In genomic region chr15:70789213-70789612, GRCh38 we compare ENCODE assay signal across 29 cellular contexts. TPM values are rescaled to one million over a fixed set of nuclear protein-coding genes. Genes with fewer than 3 reads are reported as not detected.
DNase-seq lines count a peak whose midpoint lies in the region; ATAC-seq, FAIRE-seq and TF ChIP-seq lines count a peak whose summit lies in the region.
"Had no signal": no experiment of that assay in that cellular context is flagged by ENCODE, and none has a peak within 500 bp of the region (broad histone marks: within the 10 kb centered on the region; RNA-seq: fewer than 3 reads in every experiment).

No MANE protein-coding gene starts in this region.

- peaks cover 85% of the 10 kb centered on the region for H3K4me1 Mint-ChIP-seq in HFFc6 (ENCODE audit: low read depth)
- peaks cover 35% of the 10 kb centered on the region for H3K4me1 Mint-ChIP-seq in astrocyte (ENCODE audit: low read depth, unreplicated experiment)
- peaks cover 3% of the 10 kb centered on the region for H3K4me1 Mint-ChIP-seq in activated CD8-positive, alpha-beta T cell treated with anti-CD3 and anti-CD28 coated beads, Interleukin-2, amount 10 ng/mL, durations not matched to agents 7 days and 5 days (ENCODE audit: low read depth)
- no peaks in the 10 kb centered on the region for H3K4me1 Mint-ChIP-seq in activated CD4-positive, alpha-beta T cell treated with anti-CD3 and anti-CD28 coated beads, Interleukin-2, amount 10 ng/mL, durations not matched to agents 7 days and 5 days
- H3K4me1 Mint-ChIP-seq: activated CD8-positive, alpha-beta memory T cell treated with anti-CD3 and anti-CD28 coated beads, Interleukin-2, amount 10 ng/mL, durations not matched to agents 7 days and 5 days; activated naive CD4-positive, alpha-beta T cell treated with anti-CD3 and anti-CD28 coated beads, Interleukin-2, amount 10 ng/mL, durations not matched to agents 7 days and 5 days; naive B cell had no signal

- 24% methylated on average over 4 of the region's 4 CpGs for WGBS in A549 (ENCODE audit: missing lambda C conversion rate)
- WGBS in hepatocyte (ENCODE audit: low lambda C conversion rate, missing lambda C conversion rate), result 50% methylated on average over 4 of the region's 4 CpGs
- WGBS in suprapubic skin, result 67% methylated on average over 4 of the region's 4 CpGs

- no peaks in the 10 kb centered on the region for H3K9me3 Mint-ChIP-seq in HFFc6
- H3K9me3 Mint-ChIP-seq in astrocyte (ENCODE audit: unreplicated experiment), result no peaks in the 10 kb centered on the region
- no peaks in the 10 kb centered on the region for H3K9me3 Mint-ChIP-seq in activated CD8-positive, alpha-beta T cell treated with anti-CD3 and anti-CD28 coated beads, Interleukin-2, amount 10 ng/mL, durations not matched to agents 7 days and 5 days (ENCODE audit: insufficient read depth)
- no peaks in the 10 kb centered on the region for H3K9me3 Mint-ChIP-seq in activated CD4-positive, alpha-beta T cell treated with anti-CD3 and anti-CD28 coated beads, Interleukin-2, amount 10 ng/mL, durations not matched to agents 7 days and 5 days
- H3K9me3 Mint-ChIP-seq: activated naive CD4-positive, alpha-beta T cell treated with anti-CD3 and anti-CD28 coated beads, Interleukin-2, amount 10 ng/mL, durations not matched to agents 7 days and 5 days; dendritic cell treated with granulocyte-macrophage colony-stimulating factor and Interleukin-4, amounts not matched to agents 40 ng/mL and 50 ng/mL, for 4 days; naive B cell; T-helper 1 cell treated with Interleukin-12 subunit alpha and Interleukin-12 subunit beta and Interleukin-4 antibody, amounts not matched to agents 30 μg/mL and 1 μg/mL, for 36 hours had no signal

- H3K9me2 ChIP-seq in hepatocyte (replicated peaks; ENCODE audit: insufficient read depth), result no peaks in the 10 kb centered on the region

- peak overlapping the region; percentile 30 for H3K9ac ChIP-seq in astrocyte (ENCODE audit: low read length)
- H3K9ac ChIP-seq: BLaER1 had no signal

- H3K4me3 Mint-ChIP-seq in HFFc6 (peak overlapping the region; percentile 68), astrocyte (ENCODE audit: unreplicated experiment) (no peak overlapping the region)
- H3K4me3 Mint-ChIP-seq in activated CD8-positive, alpha-beta T cell treated with anti-CD3 and anti-CD28 coated beads, Interleukin-2, amount 10 ng/mL, durations not matched to agents 7 days and 5 days, result no peak overlapping the region
- H3K4me3 Mint-ChIP-seq in activated CD4-positive, alpha-beta T cell treated with anti-CD3 and anti-CD28 coated beads, Interleukin-2, amount 10 ng/mL, durations not matched to agents 7 days and 5 days, result no peak overlapping the region
- H3K4me3 Mint-ChIP-seq: activated CD8-positive, alpha-beta memory T cell treated with anti-CD3 and anti-CD28 coated beads, Interleukin-2, amount 10 ng/mL, durations not matched to agents 7 days and 5 days; activated naive CD4-positive, alpha-beta T cell treated with anti-CD3 and anti-CD28 coated beads, Interleukin-2, amount 10 ng/mL, durations not matched to agents 7 days and 5 days; dendritic cell treated with granulocyte-macrophage colony-stimulating factor and Interleukin-4, amounts not matched to agents 40 ng/mL and 50 ng/mL, for 4 days; T-helper 1 cell treated with Interleukin-12 subunit alpha and Interleukin-12 subunit beta and Interleukin-4 antibody, amounts not matched to agents 30 μg/mL and 1 μg/mL, for 36 hours had no signal

- no peak for TF ChIP-seq POLR2A in A549 (IDR thresholded peaks at IDR 0.05; ENCODE audit: low read length)
- no peak for TF ChIP-seq POLR2A in suprapubic skin (IDR thresholded peaks at IDR 0.05)

- H3K9me3 ChIP-seq in A549, result no peaks in the 10 kb centered on the region
- H3K9me3 ChIP-seq in astrocyte (ENCODE audit: insufficient read depth, low read depth, low read length), result no peaks in the 10 kb centered on the region
- H3K9me3 ChIP-seq in hepatocyte (ENCODE audit: low read depth), result no peaks in the 10 kb centered on the region
- no peaks in the 10 kb centered on the region for H3K9me3 ChIP-seq in suprapubic skin
- H3K9me3 ChIP-seq: BLaER1, HAP-1, heart left ventricle, psoas muscle, upper lobe of right lung had no signal

- H3K27me3 Mint-ChIP-seq in HFFc6 (ENCODE audit: insufficient read depth) (no peaks in the 10 kb centered on the region; the same call in 1 of the 2 replicates), astrocyte (ENCODE audit: low read depth, unreplicated experiment) (no peaks in the 10 kb centered on the region)
- H3K27me3 Mint-ChIP-seq in activated CD8-positive, alpha-beta T cell treated with anti-CD3 and anti-CD28 coated beads, Interleukin-2, amount 10 ng/mL, durations not matched to agents 7 days and 5 days (ENCODE audit: low read depth), result peaks cover 11% of the 10 kb centered on the region
- peaks cover 14% of the 10 kb centered on the region for H3K27me3 Mint-ChIP-seq in activated CD4-positive, alpha-beta T cell treated with anti-CD3 and anti-CD28 coated beads, Interleukin-2, amount 10 ng/mL, durations not matched to agents 7 days and 5 days

- H3K4me3 ChIP-seq in A549 (no peak overlapping the region), astrocyte (ENCODE audit: insufficient read depth, low read depth, low read length) (no peak overlapping the region), hepatocyte (no peak overlapping the region), suprapubic skin (no peak overlapping the region)
- H3K4me3 ChIP-seq: BLaER1, cardiac muscle cell, HAP-1, heart left ventricle, psoas muscle, SJSA1, upper lobe of right lung had no signal

- TF ChIP-seq EP300 in A549 (IDR thresholded peaks at IDR 0.05) (no peak), suprapubic skin (IDR thresholded peaks at IDR 0.05) (no peak)

- POLR2A ChIA-PET in A549 (lab: Yijun Ruan, JAX), result interaction anchor here (0.6 to 1.1 kb wide), 4 partner anchors 12 to 892 kb away, joined by 3 to 5 read pairs (median 3); no protein-coding TSS in a partner anchor
- POLR2A ChIA-PET in activated CD8-positive, alpha-beta T cell treated with anti-CD3 and anti-CD28 coated beads, Interleukin-2, amount 10 ng/mL, durations not matched to agents 7 days and 5 days (lab: Charles Lee), result no interaction called here
- POLR2A ChIA-PET in activated CD4-positive, alpha-beta T cell treated with anti-CD3 and anti-CD28 coated beads, Interleukin-2, amount 10 ng/mL, durations not matched to agents 7 days and 5 days (lab: Charles Lee), result no interaction called here

- H3K27me3 ChIP-seq in astrocyte (ENCODE audit: insufficient read depth, low read length) (no peaks in the 10 kb centered on the region), hepatocyte (no peaks in the 10 kb centered on the region), suprapubic skin (no peaks in the 10 kb centered on the region)
- H3K27me3 ChIP-seq: BLaER1, cardiac muscle cell, heart left ventricle, SJSA1 had no signal

- peak; percentile 29 to 39; a peak in 3 of 5 replicates for TF ChIP-seq RAD21 in A549 (conservative IDR thresholded peaks at IDR 0.05 in 1 of 2, IDR thresholded peaks at IDR 0.05 in 1 of 2)

- no peak overlapping the region for H2AFZ ChIP-seq in astrocyte (ENCODE audit: low read depth, low read length)
- H2AFZ ChIP-seq in hepatocyte, result no peak overlapping the region

- CTCF ChIA-PET in A549 (lab: Yijun Ruan, JAX), result interaction anchor here (0.6 to 15.4 kb wide), 8 partner anchors 11 to 1309 kb away, joined by 3 to 274 read pairs (median 4); partner anchors contain the start of gene UACA
- CTCF ChIA-PET in activated CD8-positive, alpha-beta T cell treated with anti-CD3 and anti-CD28 coated beads, Interleukin-2, amount 10 ng/mL, durations not matched to agents 7 days and 5 days (lab: Charles Lee), result no interaction called here
- CTCF ChIA-PET in activated CD4-positive, alpha-beta T cell treated with anti-CD3 and anti-CD28 coated beads, Interleukin-2, amount 10 ng/mL, durations not matched to agents 7 days and 5 days (lab: Charles Lee), result no interaction called here

- peaks cover 90% of the 10 kb centered on the region for H3K4me1 ChIP-seq in A549
- peaks cover 44% of the 10 kb centered on the region for H3K4me1 ChIP-seq in astrocyte (ENCODE audit: insufficient read depth, low read length)
- H3K4me1 ChIP-seq in hepatocyte (ENCODE audit: insufficient read depth), result peaks cover 14% of the 10 kb centered on the region
- H3K4me1 ChIP-seq in suprapubic skin, result no peaks in the 10 kb centered on the region
- H3K4me1 ChIP-seq: BLaER1, HAP-1, psoas muscle, upper lobe of right lung had no signal

- H4K20me1 ChIP-seq in astrocyte (ENCODE audit: insufficient read depth, low read length) (no peaks in the 10 kb centered on the region), hepatocyte (ENCODE audit: insufficient read depth, poor library complexity, severe bottlenecking) (no peaks in the 10 kb centered on the region)
- H4K20me1 ChIP-seq: BLaER1 had no signal

- H3K4me2 ChIP-seq in A549 (peak overlapping the region; percentile 79), astrocyte (ENCODE audit: low read length) (peak overlapping the region; percentile 56), hepatocyte (peak overlapping the region; percentile 41)
- H3K4me2 ChIP-seq: BLaER1 had no signal

- peak; percentile 32 to 44; a peak in 5 of 6 replicates for ATAC-seq in A549
- no peak for ATAC-seq in activated CD8-positive, alpha-beta T cell treated with anti-CD3 and anti-CD28 coated beads, Interleukin-2, amount 10 ng/mL, durations not matched to agents 7 days and 5 days
- ATAC-seq: activated CD8-positive, alpha-beta memory T cell treated with anti-CD3 and anti-CD28 coated beads, Interleukin-2, amount 10 ng/mL, durations not matched to agents 7 days and 5 days; heart left ventricle; psoas muscle; upper lobe of right lung had no signal

- H3K27ac ChIP-seq in A549 (peak overlapping the region; percentile 83 to 93), astrocyte (ENCODE audit: low read depth, low read length) (peak overlapping the region; percentile 84), hepatocyte (peak overlapping the region; percentile 73), suprapubic skin (no peak overlapping the region)
- H3K27ac ChIP-seq: BLaER1, cardiac muscle cell, heart left ventricle, psoas muscle, SJSA1, upper lobe of right lung had no signal

- no peak for FAIRE-seq in A549 (lab: Jason Lieb, UNC)
- no peak for FAIRE-seq in astrocyte (lab: Jason Lieb, UNC)
- FAIRE-seq: endometrium had no signal

- H3K36me3 ChIP-seq in astrocyte (ENCODE audit: insufficient read depth, low read length) (no peaks in the 10 kb centered on the region), hepatocyte (replicated peaks; ENCODE audit: insufficient read depth, low read depth) (no peaks in the 10 kb centered on the region), suprapubic skin (no peaks in the 10 kb centered on the region)
- H3K36me3 ChIP-seq: BLaER1, cardiac muscle cell, HAP-1, heart left ventricle, upper lobe of right lung had no signal

- H3K36me3 Mint-ChIP-seq in HFFc6 (ENCODE audit: low read depth) (no peaks in the 10 kb centered on the region; the same call in 1 of the 2 replicates), astrocyte (ENCODE audit: low read depth, unreplicated experiment) (no peaks in the 10 kb centered on the region)
- no peaks in the 10 kb centered on the region for H3K36me3 Mint-ChIP-seq in activated CD8-positive, alpha-beta T cell treated with anti-CD3 and anti-CD28 coated beads, Interleukin-2, amount 10 ng/mL, durations not matched to agents 7 days and 5 days (ENCODE audit: low read depth)
- H3K36me3 Mint-ChIP-seq in activated CD4-positive, alpha-beta T cell treated with anti-CD3 and anti-CD28 coated beads, Interleukin-2, amount 10 ng/mL, durations not matched to agents 7 days and 5 days (ENCODE audit: low read depth), result no peaks in the 10 kb centered on the region
- H3K36me3 Mint-ChIP-seq: activated CD8-positive, alpha-beta memory T cell treated with anti-CD3 and anti-CD28 coated beads, Interleukin-2, amount 10 ng/mL, durations not matched to agents 7 days and 5 days; activated naive CD4-positive, alpha-beta T cell treated with anti-CD3 and anti-CD28 coated beads, Interleukin-2, amount 10 ng/mL, durations not matched to agents 7 days and 5 days; naive B cell had no signal

- peak overlapping the region; percentile 77 for H3K27ac Mint-ChIP-seq in HFFc6
- H3K27ac Mint-ChIP-seq in astrocyte (ENCODE audit: unreplicated experiment), result peak overlapping the region; percentile 35
- no peak overlapping the region for H3K27ac Mint-ChIP-seq in activated CD8-positive, alpha-beta T cell treated with anti-CD3 and anti-CD28 coated beads, Interleukin-2, amount 10 ng/mL, durations not matched to agents 7 days and 5 days
- no peak overlapping the region for H3K27ac Mint-ChIP-seq in activated CD4-positive, alpha-beta T cell treated with anti-CD3 and anti-CD28 coated beads, Interleukin-2, amount 10 ng/mL, durations not matched to agents 7 days and 5 days
- H3K27ac Mint-ChIP-seq: activated CD8-positive, alpha-beta memory T cell treated with anti-CD3 and anti-CD28 coated beads, Interleukin-2, amount 10 ng/mL, durations not matched to agents 7 days and 5 days; activated naive CD4-positive, alpha-beta T cell treated with anti-CD3 and anti-CD28 coated beads, Interleukin-2, amount 10 ng/mL, durations not matched to agents 7 days and 5 days; dendritic cell treated with granulocyte-macrophage colony-stimulating factor and Interleukin-4, amounts not matched to agents 40 ng/mL and 50 ng/mL, for 4 days; T-helper 1 cell treated with Interleukin-12 subunit alpha and Interleukin-12 subunit beta and Interleukin-4 antibody, amounts not matched to agents 30 μg/mL and 1 μg/mL, for 36 hours had no signal

- DNase-seq in A549 (ENCODE audit: low read depth in 1 of 2, low spot score in 1 of 2) (peak; percentile 42 to 68), HFFc6 (no peak), astrocyte (ENCODE audit: low read depth) (peak; percentile 74), hepatocyte (ENCODE audit: low spot score) (no peak), cerebellum (ENCODE audit: low spot score) (no peak), suprapubic skin (ENCODE audit: low spot score in 2 of 2) (no peak)
- DNase-seq in activated CD8-positive, alpha-beta T cell treated with anti-CD3 and anti-CD28 coated beads, Interleukin-2, amount 10 ng/mL, durations not matched to agents 7 days and 5 days, result no peak
- no peak for DNase-seq in activated CD4-positive, alpha-beta T cell treated with anti-CD3 and anti-CD28 coated beads, Interleukin-2, amount 10 ng/mL, durations not matched to agents 7 days and 5 days
- DNase-seq: 8988T; activated CD4-positive, alpha-beta T cell treated with anti-CD3 and anti-CD28 coated beads for 48 hours; activated CD8-positive, alpha-beta memory T cell treated with anti-CD3 and anti-CD28 coated beads, Interleukin-2, amount 10 ng/mL, durations not matched to agents 7 days and 5 days; activated naive CD4-positive, alpha-beta T cell treated with anti-CD3 and anti-CD28 coated beads, Interleukin-2, amount 10 ng/mL, durations not matched to agents 7 days and 5 days; amygdala; COR-L47; DMS79 treated with DMSO at 0.1 percent for 48 hours; heart left ventricle; naive B cell; NCI-H1417; NCI-H2081 treated with DMSO at 0.1 percent for 48 hours; NCI-H446; psoas muscle; upper lobe of right lung had no signal

- TF ChIP-seq CTCF in A549 (IDR thresholded peaks at IDR 0.05) (no peak), HFFc6 (IDR thresholded peaks at IDR 0.05) (peak; percentile 11; the same call in 1 of the 2 replicates), astrocyte (IDR thresholded peaks at IDR 0.05; ENCODE audit: insufficient read depth, low read depth, low read length) (no peak), hepatocyte (IDR thresholded peaks at IDR 0.05; ENCODE audit: poor library complexity) (no peak), suprapubic skin (IDR thresholded peaks at IDR 0.05) (no peak)

- H3K79me2 ChIP-seq in astrocyte (ENCODE audit: insufficient read depth, low read length) (no peaks in the 10 kb centered on the region), hepatocyte (no peaks in the 10 kb centered on the region)

RNA-seq across cellular contexts. Expression of gene UACA, which starts 25.9 kb away (rescaled TPM):
- 80.4 and 81.1 TPM in 2 replicates for polyA plus RNA-seq in A549 (2011; rRNA removed)
- polyA plus RNA-seq in A549 (2012; cell fraction: cytosol; rRNA removed), result 15.8 and 18.6 TPM in 2 replicates
- polyA plus RNA-seq in A549 (2012; cell fraction: nucleus; rRNA removed), result 46.7 and 59.5 TPM in 2 replicates
- 31.9 to 39.4 TPM (median 33.5 TPM) in 3 replicates for polyA plus RNA-seq in A549 (2017; fragmentation: RNase III; extraction: RNeasy Plus Mini Kit Qiagen cat#74134 plus additional on column Dnase treatment)
- polyA minus RNA-seq in A549 (2011; rRNA and poly(A)+ RNA removed), result 207 and 228 TPM in 2 replicates
- total RNA-seq in HFFc6 (2021; fragmentation: NEBNext Ultra II Directional; extraction: Animal tissue kit (Norgen Biotek cat#: 25700)), result 100 to 1,000 TPM; 119 to 309 (median 142) TPM
- 168 and 200 TPM in 2 replicates for total RNA-seq in astrocyte
- total RNA-seq in hepatocyte, result 46.4 and 46.7 TPM in 2 replicates
- polyA plus RNA-seq in hepatocyte, result 45.4 and 58.7 TPM in 2 replicates
- total RNA-seq in cerebellum, result 43.5 TPM
- 1 to 10 TPM; 2.2 to 3.3 TPM for total RNA-seq in activated CD8-positive, alpha-beta T cell treated with anti-CD3 and anti-CD28 coated beads, Interleukin-2, amount 10 ng/mL, durations not matched to agents 7 days and 5 days
- 1 to 10 TPM; 3.9 to 4.1 TPM for total RNA-seq in activated CD4-positive, alpha-beta T cell treated with anti-CD3 and anti-CD28 coated beads, Interleukin-2, amount 10 ng/mL, durations not matched to agents 7 days and 5 days
- 10 to 100 TPM; 23.4 to 97.8 (median 27.2) TPM for total RNA-seq in suprapubic skin

Comparison
In these comparisons a context has a peak if more than half of its experiments do, and no peak if none do; other contexts are left out.
1. DNase-seq: peak in A549 (2 of 2) and astrocyte (single experiment); none in HFFc6 (single experiment), hepatocyte (single experiment), cerebellum (single experiment), activated CD8-positive, alpha-beta T cell treated with anti-CD3 and anti-CD28 coated beads, Interleukin-2, amount 10 ng/mL, durations not matched to agents 7 days and 5 days (single experiment), activated CD4-positive, alpha-beta T cell treated with anti-CD3 and anti-CD28 coated beads, Interleukin-2, amount 10 ng/mL, durations not matched to agents 7 days and 5 days (single experiment) and suprapubic skin (0 of 2).
2. H3K27ac Mint-ChIP-seq: peak in HFFc6 (single experiment) and astrocyte (single experiment); none in activated CD8-positive, alpha-beta T cell treated with anti-CD3 and anti-CD28 coated beads, Interleukin-2, amount 10 ng/mL, durations not matched to agents 7 days and 5 days (single experiment) and activated CD4-positive, alpha-beta T cell treated with anti-CD3 and anti-CD28 coated beads, Interleukin-2, amount 10 ng/mL, durations not matched to agents 7 days and 5 days (single experiment).
3. Peak in every context shown above with its lines, with median percentiles within 50 percentile points of each other: H3K4me2 ChIP-seq.